ENCODE assay signal across 10 cellular contexts in genomic region chr2:37616674-37616999, GRCh38. TPM values are rescaled to one million over a fixed set of nuclear protein-coding genes. Genes with fewer than 3 reads are reported as not detected.
A peak's percentile ranks its signal among the peaks of the same experiment; 100 is the strongest.
DNase-seq lines count a peak whose midpoint lies in the region; ATAC-seq and TF ChIP-seq lines count a peak whose summit lies in the region.
"Had no signal": no experiment of that assay in that cellular context is flagged by ENCODE, and none has a peak within 500 bp of the region (broad histone marks: within the 10 kb centered on the region; RNA-seq: fewer than 3 reads in every experiment).

No MANE protein-coding gene starts in this region.

- H3F3A ChIP-seq in GM23338 (replicated peaks; ENCODE audit: low read depth) = no peaks in the 10 kb centered on the region

- H3K27me3 Mint-ChIP-seq in GM23338 (ENCODE audit: insufficient read depth, low read depth, poor library complexity) (no peaks in the 10 kb centered on the region), Calu3 (ENCODE audit: unreplicated experiment) (no peaks in the 10 kb centered on the region)
- no peaks in the 10 kb centered on the region for H3K27me3 Mint-ChIP-seq in activated T-helper 17 cell treated with anti-CD3 and anti-CD28 coated beads, Interleukin-2, amount 50 U/mL, for 72 hours

- DNase-seq in EH (ENCODE audit: low read depth) = peak; percentile 41
- DNase-seq in GM23338 (ENCODE audit: low spot score) = no peak
- DNase-seq in omental fat pad (ENCODE audit: low spot score) = no peak
- no peak for DNase-seq in germinal center (ENCODE audit: low spot score)
- no peak for DNase-seq in Calu3
- DNase-seq in NCI-H345 treated with DMSO at 0.1 percent for 48 hours (lab: John Stamatoyannopoulos, UW; ENCODE audit: unreplicated experiment) = no peak
- DNase-seq: activated naive CD4-positive, alpha-beta T cell treated with anti-CD3 and anti-CD28 coated beads for 36 hours; SW 1271 had no signal

- no peak overlapping the region for H3K27ac ChIP-seq in GM23338 (ENCODE audit: low read depth)

- TF ChIP-seq CTCF in GM23338 (conservative IDR thresholded peaks at IDR 0.05; ENCODE audit: low read depth in 2 of 2) (no peak), omental fat pad (IDR thresholded peaks at IDR 0.05) (no peak), Calu3 (IDR thresholded peaks at IDR 0.05; ENCODE audit: unreplicated experiment) (no peak)

- H3K4me1 Mint-ChIP-seq in GM23338 = no peaks in the 10 kb centered on the region; the same call in 2 of the 3 replicates
- H3K4me1 Mint-ChIP-seq in activated T-helper 17 cell treated with anti-CD3 and anti-CD28 coated beads, Interleukin-2, amount 50 U/mL, for 72 hours = peaks cover 69% of the 10 kb centered on the region
- peaks cover 8% of the 10 kb centered on the region for H3K4me1 Mint-ChIP-seq in Calu3 (ENCODE audit: low read depth, unreplicated experiment)

- no peak for ATAC-seq in GM23338
- ATAC-seq in activated T-helper 17 cell treated with anti-CD3 and anti-CD28 coated beads, Interleukin-2, amount 50 U/mL, for 72 hours (replicated peaks) = peak; percentile 72
- peak; percentile 89 for ATAC-seq in omental fat pad (ENCODE audit: low FRiP score)
- ATAC-seq in HG03196 (IDR thresholded peaks at IDR 0.05; ENCODE audit: unreplicated experiment) = no peak

- H3K4me2 ChIP-seq in GM23338 = no peak overlapping the region

- H3K27ac Mint-ChIP-seq in GM23338 (no peak overlapping the region), Calu3 (ENCODE audit: unreplicated experiment) (no peak overlapping the region)
- H3K27ac Mint-ChIP-seq in activated T-helper 17 cell treated with anti-CD3 and anti-CD28 coated beads, Interleukin-2, amount 50 U/mL, for 72 hours = peak overlapping the region; percentile 74
- H3K27ac Mint-ChIP-seq: activated naive CD4-positive, alpha-beta T cell treated with anti-CD3 and anti-CD28 coated beads for 36 hours had no signal

- H3K4me1 ChIP-seq in GM23338 (ENCODE audit: insufficient read depth) = no peaks in the 10 kb centered on the region

- H3K79me2 ChIP-seq in GM23338 (replicated peaks; ENCODE audit: insufficient read depth) = no peaks in the 10 kb centered on the region

- H3K4me3 Mint-ChIP-seq in GM23338 (no peak overlapping the region), Calu3 (ENCODE audit: low read depth, unreplicated experiment) (no peak overlapping the region)
- H3K4me3 Mint-ChIP-seq in activated T-helper 17 cell treated with anti-CD3 and anti-CD28 coated beads, Interleukin-2, amount 50 U/mL, for 72 hours = peak overlapping the region; percentile 59
- H3K4me3 Mint-ChIP-seq: activated naive CD4-positive, alpha-beta T cell treated with anti-CD3 and anti-CD28 coated beads for 36 hours had no signal

- peak overlapping the region; percentile 52; the same call in 1 of the 2 replicates for H2AFZ ChIP-seq in GM23338

- no peaks in the 10 kb centered on the region for H3K36me3 ChIP-seq in GM23338 (ENCODE audit: insufficient read depth)

- no TSS peak for BruUV-seq in Calu3 (replicated peaks; lab: Mats Ljungman, UMichigan)

- H3K4me3 ChIP-seq in GM23338 = no peak overlapping the region

- peaks cover 12% of the 10 kb centered on the region; the same call in 1 of the 2 replicates for H3K9me2 ChIP-seq in GM23338 (ENCODE audit: insufficient read depth)

- H3K27me3 ChIP-seq in GM23338 (ENCODE audit: insufficient read depth) = no peaks in the 10 kb centered on the region

- no peaks in the 10 kb centered on the region for H3K9me3 Mint-ChIP-seq in GM23338
- H3K9me3 Mint-ChIP-seq in activated T-helper 17 cell treated with anti-CD3 and anti-CD28 coated beads, Interleukin-2, amount 50 U/mL, for 72 hours = no peaks in the 10 kb centered on the region
- H3K9me3 Mint-ChIP-seq in Calu3 (ENCODE audit: low read depth, unreplicated experiment) = no peaks in the 10 kb centered on the region
- H3K9me3 Mint-ChIP-seq: activated naive CD4-positive, alpha-beta T cell treated with anti-CD3 and anti-CD28 coated beads for 36 hours had no signal

- no peaks in the 10 kb centered on the region for H4K20me1 ChIP-seq in GM23338 (replicated peaks; ENCODE audit: insufficient read depth)

- H3K36me3 Mint-ChIP-seq in GM23338 (ENCODE audit: low read depth) (no peaks in the 10 kb centered on the region), Calu3 (ENCODE audit: insufficient read depth, unreplicated experiment) (no peaks in the 10 kb centered on the region)
- H3K36me3 Mint-ChIP-seq in activated T-helper 17 cell treated with anti-CD3 and anti-CD28 coated beads, Interleukin-2, amount 50 U/mL, for 72 hours (ENCODE audit: low read depth) = no peaks in the 10 kb centered on the region

- intact Hi-C loops in Calu3 (cut with micrococcal nuclease; ENCODE audit: unreplicated experiment) = no loop called here

- CTCF ChIA-PET in Calu3 (lab: Charles Lee) = no interaction called here

TF ChIP-seq in GM23338, 12 proteins besides CTCF, POLR2A, EP300 and RAD21 (continues in another document):
- TF ChIP-seq ZNF331 (CRISPR knock-in tag; IDR thresholded peaks at IDR 0.05; ENCODE audit: low read depth) (no peak), CREB1 (CRISPR knock-in tag; IDR thresholded peaks at IDR 0.05; ENCODE audit: low read depth) (no peak), ETS1 (IDR thresholded peaks at IDR 0.05) (no peak), EZH2 (IDR thresholded peaks at IDR 0.05; ENCODE audit: low read depth, unreplicated experiment) (no peak), JUNB (IDR thresholded peaks at IDR 0.05; ENCODE audit: unreplicated experiment) (no peak), ZNF462 (CRISPR knock-in tag; IDR thresholded peaks at IDR 0.05) (no peak)

RNA-seq across cellular contexts. Expression of gene CDC42EP3, which starts 54.8 kb away (rescaled TPM):
- 23.2 and 31.4 TPM in 2 replicates for total RNA-seq in GM23338 (2014; rRNA removed; shearing (Covaris generic))
- polyA plus RNA-seq in GM23338 (2016; fragmentation: Nextera tagmentation; extraction: Ambion mirVana) = 22.9 and 31.4 TPM in 2 replicates
- total RNA-seq in activated T-helper 17 cell treated with anti-CD3 and anti-CD28 coated beads, Interleukin-2, amount 50 U/mL, for 72 hours = 10 to 100 TPM; 33.5 to 40.9 TPM
- total RNA-seq in omental fat pad = 10 to 100 TPM; 12.1 to 54.9 (median 29.9) TPM
- total RNA-seq in Calu3 (2022) = 26.9 and 29.4 TPM in 2 replicates

Comparison
In these comparisons a context has a peak if more than half of its experiments do, and no peak if none do; other contexts are left out.
1. ATAC-seq: peak in activated T-helper 17 cell treated with anti-CD3 and anti-CD28 coated beads, Interleukin-2, amount 50 U/mL, for 72 hours (single experiment) and omental fat pad (single experiment); none in GM23338 (single experiment) and HG03196 (single experiment).